8 cellular contexts compared by ENCODE assay signal in genomic region chr5:52799983-52800393, GRCh38. TPM values are rescaled to one million over a fixed set of nuclear protein-coding genes. Genes with fewer than 3 reads are reported as not detected.
DNase-seq lines count a peak whose midpoint lies in the region; ATAC-seq and TF ChIP-seq lines count a peak whose summit lies in the region.

No MANE protein-coding gene starts in this region.

- CTCF ChIA-PET in GM10248 (lab: Yijun Ruan, JAX): interaction anchor here (0.8 to 2.8 kb wide), 9 partner anchors 8 to 296 kb away, joined by 3 to 13 read pairs (median 6); partner anchors contain the start of genes ITGA1 and PELO
- CTCF ChIA-PET in activated naive CD4-positive, alpha-beta T cell treated with anti-CD3 and anti-CD28 coated beads, Interleukin-2, amount 10 ng/mL, durations not matched to agents 7 days and 5 days (lab: Charles Lee): interaction anchor here (0.8 to 2.6 kb wide), 9 partner anchors 10 to 1841 kb away, joined by 3 to 17 read pairs (median 8); partner anchors contain the start of genes ITGA1 and PELO

- peaks cover 11 to 96% (median 30%) of the 10 kb centered on the region in 3 donors for H3K4me1 ChIP-seq in gastroesophageal sphincter

- in situ Hi-C loops in SK-MEL-5 (cut with HindIII; ENCODE audit: low pct_unique_long_range_greater_than_20kb, low sequenced_read_pairs): no loop called here

- no peak for TF ChIP-seq CTCF in GM10248 (IDR thresholded peaks at IDR 0.05; ENCODE audit: control extremely low read depth, extremely low read depth, low read depth, missing control alignments)
- no peak for TF ChIP-seq CTCF in NB4 (IDR thresholded peaks at IDR 0.05; ENCODE audit: low read depth, low read length)
- no peak for TF ChIP-seq CTCF in gastroesophageal sphincter (IDR thresholded peaks at IDR 0.05)

- H3K36me3 Mint-ChIP-seq in activated naive CD4-positive, alpha-beta T cell treated with anti-CD3 and anti-CD28 coated beads, Interleukin-2, amount 10 ng/mL, durations not matched to agents 7 days and 5 days: peaks cover 20% of the 10 kb centered on the region

- H3K27me3 ChIP-seq in gastroesophageal sphincter: no peaks in the 10 kb centered on the region

- POLR2A ChIA-PET in GM10248 (lab: Yijun Ruan, JAX): interaction anchor here (0.9 to 1.0 kb wide), 2 partner anchors 10 to 26 kb away, joined by 3 to 4 read pairs; no protein-coding TSS in a partner anchor

- H3K27ac Mint-ChIP-seq in activated naive CD4-positive, alpha-beta T cell treated with anti-CD3 and anti-CD28 coated beads, Interleukin-2, amount 10 ng/mL, durations not matched to agents 7 days and 5 days: peak overlapping the region; percentile 91

- DNase-seq in GM10248 (ENCODE audit: extremely low spot score) (peak; percentile 94), NB4 (ENCODE audit: low read depth) (peak; percentile 97), SK-MEL-5 (ENCODE audit: low read depth, low spot score) (peak; percentile 93), nucleus accumbens (lab: John Stamatoyannopoulos, UW) (peak; percentile 39 to 97 (median 90)), superior temporal gyrus (ENCODE audit: extremely low spot score) (peak; percentile 97)
- DNase-seq in activated naive CD4-positive, alpha-beta T cell treated with anti-CD3 and anti-CD28 coated beads, Interleukin-2, amount 10 ng/mL, durations not matched to agents 7 days and 5 days: peak; percentile 96

- no peaks in the 10 kb centered on the region for H3K9me3 ChIP-seq in gastroesophageal sphincter

- H3K4me3 Mint-ChIP-seq in activated naive CD4-positive, alpha-beta T cell treated with anti-CD3 and anti-CD28 coated beads, Interleukin-2, amount 10 ng/mL, durations not matched to agents 7 days and 5 days: peak overlapping the region; percentile 86

- H3K4me3 ChIP-seq in NB4 (ENCODE audit: low read depth, low read length) (peak overlapping the region; percentile 94), gastroesophageal sphincter (peak overlapping the region; percentile 51 to 64)

- peaks cover 0 to 8% of the 10 kb centered on the region in 2 donors for H3K36me3 ChIP-seq in gastroesophageal sphincter

- peaks cover 58% of the 10 kb centered on the region for H3K4me1 Mint-ChIP-seq in activated naive CD4-positive, alpha-beta T cell treated with anti-CD3 and anti-CD28 coated beads, Interleukin-2, amount 10 ng/mL, durations not matched to agents 7 days and 5 days

- TF ChIP-seq POLR2A in NB4 (IDR thresholded peaks at IDR 0.05; ENCODE audit: extremely low read depth, insufficient read length) (peak; percentile 85), gastroesophageal sphincter (IDR thresholded peaks at IDR 0.05) (peak; percentile 47 to 58)

- no peak for TF ChIP-seq EP300 in gastroesophageal sphincter (IDR thresholded peaks at IDR 0.05)

- H3K27me3 Mint-ChIP-seq in activated naive CD4-positive, alpha-beta T cell treated with anti-CD3 and anti-CD28 coated beads, Interleukin-2, amount 10 ng/mL, durations not matched to agents 7 days and 5 days: peaks cover 12% of the 10 kb centered on the region

- peak; percentile 91 for ATAC-seq in HG02588 (IDR thresholded peaks at IDR 0.05; ENCODE audit: unreplicated experiment)
- peak; percentile 89 for ATAC-seq in gastroesophageal sphincter

- peak overlapping the region; percentile 77 to 96 (median 91) for H3K27ac ChIP-seq in gastroesophageal sphincter

- no peaks in the 10 kb centered on the region for H3K9me3 Mint-ChIP-seq in activated naive CD4-positive, alpha-beta T cell treated with anti-CD3 and anti-CD28 coated beads, Interleukin-2, amount 10 ng/mL, durations not matched to agents 7 days and 5 days

- WGBS in gastroesophageal sphincter (ENCODE audit: low coverage in 1 of 2), 2 donors: 20% methylated on average over 1 of the region's 34 CpGs; no CpG with 5 or more reads in 1 of the 2 donors

RNA-seq across cellular contexts. Expression of gene ITGA1, which starts 12.3 kb away (rescaled TPM):
- total RNA-seq in SK-MEL-5 (2014; rRNA removed; shearing (Covaris generic)): 21.1 and 29.7 TPM in 2 replicates
- polyA plus RNA-seq in SK-MEL-5 (2015; cell fraction: cytosol; rRNA removed): 11.8 and 12.2 TPM in 2 replicates
- polyA plus RNA-seq in SK-MEL-5 (2015; cell fraction: nucleus; rRNA removed): 14.6 and 41.5 TPM in 2 replicates
- total RNA-seq in gastroesophageal sphincter: 100 to 1,000 TPM; 219 to 326 (median 240) TPM

RNA-seq across cellular contexts. Expression of gene PELO, which starts 12.3 kb away (rescaled TPM):
- total RNA-seq in SK-MEL-5 (2014; rRNA removed; shearing (Covaris generic)): 21.3 and 22.8 TPM in 2 replicates
- 14.0 and 15.5 TPM in 2 replicates for polyA plus RNA-seq in SK-MEL-5 (2015; cell fraction: cytosol; rRNA removed)
- 5.9 and 8.3 TPM in 2 replicates for polyA plus RNA-seq in SK-MEL-5 (2015; cell fraction: nucleus; rRNA removed)
- 10 to 100 TPM; 49.4 to 78.0 (median 59.0) TPM for total RNA-seq in gastroesophageal sphincter

Comparison
In these comparisons a context has a peak if more than half of its experiments do, and no peak if none do; other contexts are left out.
1. Peak in every context shown above with its lines: DNase-seq, ATAC-seq, H3K4me3 ChIP-seq and H3K27ac ChIP-seq.